ENCODE assay signal across 15 cellular contexts in genomic region chr17:13106171-13106570, GRCh38.
DNase-seq lines count a peak whose midpoint lies in the region; ATAC-seq and TF ChIP-seq lines count a peak whose summit lies in the region.
"Had no signal": no experiment of that assay in that cellular context is flagged by ENCODE, and none has a peak within 500 bp of the region (broad histone marks: within the 10 kb centered on the region; RNA-seq: fewer than 3 reads in every experiment).

No MANE protein-coding gene starts in this region.

- H3K9me3 Mint-ChIP-seq in GM23338: no peaks in the 10 kb centered on the region

- peak overlapping the region; percentile 82 for H2AFZ ChIP-seq in GM23338

- H3K9ac ChIP-seq in BLaER1: no peak overlapping the region

- H3K36me3 ChIP-seq in BLaER1 (no peaks in the 10 kb centered on the region), GM23338 (ENCODE audit: insufficient read depth) (no peaks in the 10 kb centered on the region), WERI-Rb-1 (no peaks in the 10 kb centered on the region)
- H3K36me3 ChIP-seq: HAP-1 had no signal

- H3K27ac ChIP-seq in BLaER1 (no peak overlapping the region), GM23338 (ENCODE audit: low read depth) (no peak overlapping the region), WERI-Rb-1 (no peak overlapping the region)

- H3K4me3 Mint-ChIP-seq in GM23338: no peak overlapping the region
- H3K4me3 Mint-ChIP-seq: B cell had no signal

- peak overlapping the region; percentile 2; the same call in 1 of the 2 replicates for H3K4me2 ChIP-seq in BLaER1
- H3K4me2 ChIP-seq in GM23338: peak overlapping the region; percentile 12; the same call in 1 of the 2 replicates

- DNase-seq in GM23338 (ENCODE audit: low spot score) (no peak), NCI-H2029 treated with DMSO at 0.1 percent for 48 hours (lab: John Stamatoyannopoulos, UW) (peak; percentile 64), astrocyte of the hippocampus (ENCODE audit: low read depth, low spot score) (peak; percentile 14), pons (ENCODE audit: low spot score) (no peak), WERI-Rb-1 (no peak)
- DNase-seq in activated CD4-positive, alpha-beta T cell treated with anti-CD3 and anti-CD28 coated beads, Interleukin-2, amount 50 U/mL, for 1 hour: no peak
- DNase-seq: IMR-90, NCI-H1694 treated with DMSO at 0.1 percent for 48 hours, NCI-H226, NCI-H774, SHP77 treated with DMSO at 0.1 percent for 48 hours had no signal

- TF ChIP-seq CTCF in GM23338 (conservative IDR thresholded peaks at IDR 0.05; ENCODE audit: low read depth in 2 of 2): no peak
- TF ChIP-seq CTCF in WERI-Rb-1 (IDR thresholded peaks at IDR 0.05; ENCODE audit: low read depth, low read length): no peak

- no peaks in the 10 kb centered on the region for H3K27me3 ChIP-seq in BLaER1
- H3K27me3 ChIP-seq in GM23338 (ENCODE audit: insufficient read depth): no peaks in the 10 kb centered on the region
- no peaks in the 10 kb centered on the region for H3K27me3 ChIP-seq in WERI-Rb-1 (ENCODE audit: insufficient read depth, low read depth, severe bottlenecking)

- no peaks in the 10 kb centered on the region for H3F3A ChIP-seq in GM23338 (replicated peaks; ENCODE audit: low read depth)

- peaks cover 8% of the 10 kb centered on the region for H3K4me1 Mint-ChIP-seq in GM23338
- H3K4me1 Mint-ChIP-seq: B cell had no signal

- H3K9me3 ChIP-seq in BLaER1: peaks cover 13% of the 10 kb centered on the region
- no peaks in the 10 kb centered on the region for H3K9me3 ChIP-seq in WERI-Rb-1 (ENCODE audit: severe bottlenecking)
- H3K9me3 ChIP-seq: HAP-1 had no signal

- H3K4me3 ChIP-seq in BLaER1 (no peak overlapping the region), GM23338 (no peak overlapping the region), WERI-Rb-1 (ENCODE audit: low read depth, low read length) (no peak overlapping the region)
- H3K4me3 ChIP-seq: HAP-1 had no signal

- no peak for ATAC-seq in GM23338
- no peak for ATAC-seq in HG03378 (IDR thresholded peaks at IDR 0.05; ENCODE audit: unreplicated experiment)

- H3K4me1 ChIP-seq in BLaER1: peaks cover 10% of the 10 kb centered on the region; the same call in 1 of the 2 replicates
- peaks cover 7% of the 10 kb centered on the region; the same call in 1 of the 2 replicates for H3K4me1 ChIP-seq in GM23338 (ENCODE audit: insufficient read depth)
- H3K4me1 ChIP-seq: HAP-1 had no signal

- H3K36me3 Mint-ChIP-seq in GM23338 (ENCODE audit: low read depth): no peaks in the 10 kb centered on the region

- H3K79me2 ChIP-seq in GM23338 (replicated peaks; ENCODE audit: insufficient read depth): no peaks in the 10 kb centered on the region

- H3K27me3 Mint-ChIP-seq in GM23338 (ENCODE audit: insufficient read depth, low read depth, poor library complexity): no peaks in the 10 kb centered on the region
- H3K27me3 Mint-ChIP-seq: B cell had no signal

- H3K9me2 ChIP-seq in GM23338 (ENCODE audit: insufficient read depth): no peaks in the 10 kb centered on the region

- H4K20me1 ChIP-seq in BLaER1 (no peaks in the 10 kb centered on the region), GM23338 (replicated peaks; ENCODE audit: insufficient read depth) (no peaks in the 10 kb centered on the region)

- H3K27ac Mint-ChIP-seq in GM23338: no peak overlapping the region
- H3K27ac Mint-ChIP-seq: B cell had no signal

TF ChIP-seq in GM23338, 12 proteins besides CTCF, POLR2A, EP300 and RAD21 (continues in another document):
- no peak for TF ChIP-seq JUNB (IDR thresholded peaks at IDR 0.05; ENCODE audit: unreplicated experiment)
- TF ChIP-seq ZNF114 (CRISPR knock-in tag; IDR thresholded peaks at IDR 0.05): no peak
- no peak for TF ChIP-seq ETS1 (IDR thresholded peaks at IDR 0.05)
- TF ChIP-seq POLR2AphosphoS5 (IDR thresholded peaks at IDR 0.05; ENCODE audit: low read depth): no peak
- TF ChIP-seq STAT1 (IDR thresholded peaks at IDR 0.05; ENCODE audit: unreplicated experiment): no peak
- no peak for TF ChIP-seq ZNF462 (CRISPR knock-in tag; IDR thresholded peaks at IDR 0.05)
- no peak for TF ChIP-seq EZH2phosphoT487 (IDR thresholded peaks at IDR 0.05; ENCODE audit: unreplicated experiment)
- TF ChIP-seq ZNF331 (CRISPR knock-in tag; IDR thresholded peaks at IDR 0.05; ENCODE audit: low read depth): no peak
- no peak for TF ChIP-seq NANOG (IDR thresholded peaks at IDR 0.05; ENCODE audit: borderline replicate concordance)
- no peak for TF ChIP-seq CREB1 (CRISPR knock-in tag; IDR thresholded peaks at IDR 0.05; ENCODE audit: low read depth)

Comparison
In these comparisons a context has a peak if more than half of its experiments do, and no peak if none do; other contexts are left out.
1. DNase-seq: peak in NCI-H2029 treated with DMSO at 0.1 percent for 48 hours (single experiment) and astrocyte of the hippocampus (single experiment); none in GM23338 (single experiment), pons (single experiment), activated CD4-positive, alpha-beta T cell treated with anti-CD3 and anti-CD28 coated beads, Interleukin-2, amount 50 U/mL, for 1 hour (single experiment) and WERI-Rb-1 (single experiment).